ENCODE assay signal across 11 cellular contexts in the genomic region with DNA sequence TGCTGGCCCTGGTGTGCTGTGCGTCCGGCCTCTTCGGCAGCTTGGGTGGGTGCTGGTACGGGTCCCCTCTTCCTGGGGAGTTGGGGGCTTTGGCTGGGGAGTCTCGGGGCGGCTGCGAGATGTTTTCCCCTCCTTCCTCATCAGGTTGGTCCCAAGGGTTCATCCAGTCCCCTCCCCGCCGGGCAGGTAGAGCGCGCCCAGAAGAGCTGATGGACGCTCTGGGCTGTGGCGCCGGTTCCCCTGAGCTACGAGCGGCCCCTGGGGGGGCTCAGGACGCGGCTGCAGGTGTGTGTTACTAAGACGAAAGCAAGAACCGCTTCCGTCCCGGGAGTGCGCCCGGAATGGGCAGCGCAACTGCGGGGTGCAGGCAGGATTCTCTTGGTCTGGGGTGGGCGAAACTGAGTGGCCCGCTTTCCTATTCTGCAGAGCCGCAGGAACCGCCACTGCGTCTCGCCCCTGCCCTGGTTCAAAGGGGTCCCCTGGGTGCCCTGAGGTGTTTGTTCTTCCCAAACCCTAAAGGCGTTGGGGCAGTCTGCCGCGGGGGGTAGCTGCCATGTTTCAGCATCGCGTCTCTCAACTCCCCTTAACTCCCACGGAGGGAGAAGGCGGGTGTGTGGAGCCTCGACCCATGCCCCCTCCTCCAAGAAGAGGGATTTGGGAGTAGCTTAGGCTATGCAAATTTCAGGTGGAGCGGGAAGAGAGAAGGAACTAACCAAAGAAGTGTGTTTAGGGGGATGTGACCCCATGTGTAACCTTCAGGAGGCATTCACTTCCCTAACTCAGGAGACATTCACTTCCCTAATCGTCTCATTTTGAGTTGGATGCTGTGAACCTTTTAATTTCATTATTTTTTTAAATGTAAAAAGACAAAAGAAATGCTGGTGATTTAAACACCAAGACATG. TPM values are rescaled to one million over a fixed set of nuclear protein-coding genes. Genes with fewer than 3 reads are reported as not detected.
DNase-seq lines count a peak whose midpoint lies in the region; TF ChIP-seq lines count a peak whose summit lies in the region.
"Had no signal": no experiment of that assay in that cellular context is flagged by ENCODE, and none has a peak within 500 bp of the region (broad histone marks: within the 10 kb centered on the region; RNA-seq: fewer than 3 reads in every experiment).

No MANE protein-coding gene starts in this region.

- no peak for DNase-seq in activated naive CD4-positive, alpha-beta T cell (lab: John Stamatoyannopoulos, UW)
- DNase-seq in ascending aorta (ENCODE audit: low spot score in 2 of 2), result no peak
- no peak for DNase-seq in tibial nerve (ENCODE audit: low spot score in 2 of 2)
- no peak for DNase-seq in HK-2 (ENCODE audit: unreplicated experiment)
- no peak for DNase-seq in effector memory CD4-positive, alpha-beta T cell
- DNase-seq in SK-N-DZ (ENCODE audit: low spot score), result no peak
- DNase-seq: activated CD4-positive, alpha-beta T cell treated with anti-CD3 and anti-CD28 coated beads for 4 hours; NCI-H226 had no signal

- no peaks in the 10 kb centered on the region for H3K4me1 Mint-ChIP-seq in activated naive CD4-positive, alpha-beta T cell treated with anti-CD3 and anti-CD28 coated beads, Interleukin-2, amount 50 U/mL, for 24 hours

- H3K27ac Mint-ChIP-seq in activated naive CD4-positive, alpha-beta T cell treated with anti-CD3 and anti-CD28 coated beads, Interleukin-2, amount 50 U/mL, for 24 hours, result no peak overlapping the region

- H3K36me3 ChIP-seq in ascending aorta (no peaks in the 10 kb centered on the region), tibial nerve (no peaks in the 10 kb centered on the region)
- H3K36me3 ChIP-seq in effector memory CD4-positive, alpha-beta T cell (ENCODE audit: control insufficient read depth, insufficient read depth, low read length), result no peaks in the 10 kb centered on the region

- peaks cover 25% of the 10 kb centered on the region for H3K27me3 Mint-ChIP-seq in activated naive CD4-positive, alpha-beta T cell treated with anti-CD3 and anti-CD28 coated beads, Interleukin-2, amount 50 U/mL, for 24 hours

- TF ChIP-seq EP300 in tibial nerve (IDR thresholded peaks at IDR 0.05), result no peak

- H3K4me3 Mint-ChIP-seq in activated naive CD4-positive, alpha-beta T cell treated with anti-CD3 and anti-CD28 coated beads, Interleukin-2, amount 50 U/mL, for 24 hours, result peak overlapping the region; percentile 36

- intact Hi-C loops in ascending aorta (cut with DNase I), result loop anchor here (5.0 kb wide), 1 partner anchor 187 kb away; no protein-coding TSS in a partner anchor

- no peak for TF ChIP-seq POLR2A in tibial nerve (IDR thresholded peaks at IDR 0.05)

- no peaks in the 10 kb centered on the region for H3K9me3 ChIP-seq in ascending aorta
- H3K9me3 ChIP-seq in mononuclear cell (ENCODE audit: low read depth, low read length), result no peaks in the 10 kb centered on the region
- no peaks in the 10 kb centered on the region for H3K9me3 ChIP-seq in tibial nerve
- H3K9me3 ChIP-seq in effector memory CD4-positive, alpha-beta T cell (ENCODE audit: control insufficient read depth, low read length), result no peaks in the 10 kb centered on the region
- H3K9me3 ChIP-seq: SK-N-SH had no signal

- H3K9me3 Mint-ChIP-seq in activated naive CD4-positive, alpha-beta T cell treated with anti-CD3 and anti-CD28 coated beads, Interleukin-2, amount 50 U/mL, for 24 hours, result no peaks in the 10 kb centered on the region

- H3K4me3 ChIP-seq in ascending aorta (peak overlapping the region; percentile 70 to 91), mononuclear cell (ENCODE audit: low read length) (peak overlapping the region; percentile 27), tibial nerve (peak overlapping the region in 3 of 4 donors; percentile 9 to 55 (median 19))
- no peak overlapping the region for H3K4me3 ChIP-seq in effector memory CD4-positive, alpha-beta T cell (ENCODE audit: insufficient read depth, low read depth, low read length, poor library complexity, severe bottlenecking)

- WGBS in tibial nerve, 2 donors, result 10 to 13% methylated on average over 21 to 27 of the region's 42 CpGs

- TF ChIP-seq CTCF in ascending aorta (IDR thresholded peaks at IDR 0.05), result no peak
- TF ChIP-seq CTCF in tibial nerve (IDR thresholded peaks at IDR 0.05), result no peak

- H3K4me1 ChIP-seq in ascending aorta (peaks cover 0 to 9% of the 10 kb centered on the region in 2 donors), mononuclear cell (ENCODE audit: insufficient read depth, low read length) (peaks cover 15% of the 10 kb centered on the region), tibial nerve (peaks cover 0 to 23% (median 8%) of the 10 kb centered on the region in 4 donors)
- no peaks in the 10 kb centered on the region for H3K4me1 ChIP-seq in effector memory CD4-positive, alpha-beta T cell (ENCODE audit: control insufficient read depth, insufficient read depth, low read length, poor library complexity, severe bottlenecking)

- H3K27ac ChIP-seq in ascending aorta, result no peak overlapping the region
- H3K27ac ChIP-seq in tibial nerve, result no peak overlapping the region
- no peak overlapping the region for H3K27ac ChIP-seq in effector memory CD4-positive, alpha-beta T cell (ENCODE audit: insufficient read depth, low read length, poor library complexity, severe bottlenecking)

- no peaks in the 10 kb centered on the region for H3K27me3 ChIP-seq in ascending aorta
- peaks cover 40% of the 10 kb centered on the region for H3K27me3 ChIP-seq in mononuclear cell (ENCODE audit: insufficient read depth, low read length)
- H3K27me3 ChIP-seq in tibial nerve, result peaks cover 0 to 32% of the 10 kb centered on the region in 2 donors
- H3K27me3 ChIP-seq in effector memory CD4-positive, alpha-beta T cell (replicated peaks; ENCODE audit: control insufficient read depth, insufficient read depth, low read length, poor library complexity, severe bottlenecking), result peaks cover 28% of the 10 kb centered on the region

- no peaks in the 10 kb centered on the region for H3K36me3 Mint-ChIP-seq in activated naive CD4-positive, alpha-beta T cell treated with anti-CD3 and anti-CD28 coated beads, Interleukin-2, amount 50 U/mL, for 24 hours

RNA-seq across cellular contexts. Expression of a gene that starts 1.2 kb away (rescaled TPM):
- total RNA-seq in ascending aorta (not detected), mononuclear cell (6.7 TPM), tibial nerve (10 to 100 TPM in 1 of 4 donors, 1 to 10 TPM in 3; 6.9 to 15.1 (median 8.3) TPM)
- not detected in 2 replicates for polyA plus RNA-seq in SK-N-DZ (2014; cell fraction: cytosol; rRNA removed)
- polyA plus RNA-seq in SK-N-DZ (2014; cell fraction: nucleus; rRNA removed), result not detected in 2 replicates
